ENCODE assay signal across 8 cellular contexts in the genomic region with DNA sequence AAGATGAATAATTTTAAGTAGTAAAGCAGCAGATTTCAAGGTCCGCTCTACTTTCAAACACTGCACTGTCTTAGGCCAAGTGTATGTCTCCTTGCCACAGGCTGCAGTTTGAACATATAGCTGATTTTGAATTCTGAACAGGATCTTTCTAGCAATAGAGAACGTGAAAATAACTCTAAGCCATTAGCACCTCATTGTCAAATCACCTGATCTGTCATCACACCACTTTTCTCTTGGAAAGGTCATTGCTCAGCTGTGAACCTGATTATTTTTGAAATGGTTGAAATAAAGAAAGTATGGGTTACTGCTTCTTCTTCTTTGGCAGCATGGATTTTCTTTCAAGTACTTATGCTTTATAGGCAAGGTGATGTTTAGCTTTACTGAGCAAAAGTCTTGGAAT.
"Had no signal": no experiment of that assay in that cellular context is flagged by ENCODE, and none has a peak within 500 bp of the region (broad histone marks: within the 10 kb centered on the region; RNA-seq: fewer than 3 reads in every experiment).

No MANE protein-coding gene starts in this region.

- DNase-seq: GM23248, GOT3, H7, H9, HCEC 1CT, HFFc6 had no signal

- H3K9me3 ChIP-seq: HAP-1 had no signal

- H3K4me2 ChIP-seq: GM23338 had no signal

- H3K4me3 ChIP-seq: GM23248, GM23338, HAP-1 had no signal

- H3K36me3 ChIP-seq: HAP-1 had no signal

- H2AFZ ChIP-seq: GM23248, GM23338 had no signal

- H3K27ac ChIP-seq: GM23248 had no signal

- H3K9ac ChIP-seq: GM23248 had no signal
